Comparison of ENCODE assay signal across 2 cellular contexts in genomic region chr13:79490846-79491245, GRCh38.
TF ChIP-seq lines count a peak whose summit lies in the region.

No MANE protein-coding gene starts in this region.

TF ChIP-seq in SK-N-SH treated with all-trans-retinoic acid at 6 μM for 48 hours, 23 proteins besides CTCF, POLR2A, EP300 and RAD21 (continued from another document):
- TF ChIP-seq TCF4 (CRISPR knock-in tag; IDR thresholded peaks at IDR 0.05; ENCODE audit: borderline replicate concordance) (no peak), ARNTL (CRISPR knock-in tag; IDR thresholded peaks at IDR 0.05; ENCODE audit: borderline replicate concordance, low read depth) (no peak), CREB5 (CRISPR knock-in tag; IDR thresholded peaks at IDR 0.05; ENCODE audit: low read depth) (no peak), PPARA (CRISPR knock-in tag; IDR thresholded peaks at IDR 0.05; ENCODE audit: borderline replicate concordance) (no peak), TOX (CRISPR knock-in tag; IDR thresholded peaks at IDR 0.05; ENCODE audit: borderline replicate concordance) (no peak)
- TF ChIP-seq, protein P1, sequence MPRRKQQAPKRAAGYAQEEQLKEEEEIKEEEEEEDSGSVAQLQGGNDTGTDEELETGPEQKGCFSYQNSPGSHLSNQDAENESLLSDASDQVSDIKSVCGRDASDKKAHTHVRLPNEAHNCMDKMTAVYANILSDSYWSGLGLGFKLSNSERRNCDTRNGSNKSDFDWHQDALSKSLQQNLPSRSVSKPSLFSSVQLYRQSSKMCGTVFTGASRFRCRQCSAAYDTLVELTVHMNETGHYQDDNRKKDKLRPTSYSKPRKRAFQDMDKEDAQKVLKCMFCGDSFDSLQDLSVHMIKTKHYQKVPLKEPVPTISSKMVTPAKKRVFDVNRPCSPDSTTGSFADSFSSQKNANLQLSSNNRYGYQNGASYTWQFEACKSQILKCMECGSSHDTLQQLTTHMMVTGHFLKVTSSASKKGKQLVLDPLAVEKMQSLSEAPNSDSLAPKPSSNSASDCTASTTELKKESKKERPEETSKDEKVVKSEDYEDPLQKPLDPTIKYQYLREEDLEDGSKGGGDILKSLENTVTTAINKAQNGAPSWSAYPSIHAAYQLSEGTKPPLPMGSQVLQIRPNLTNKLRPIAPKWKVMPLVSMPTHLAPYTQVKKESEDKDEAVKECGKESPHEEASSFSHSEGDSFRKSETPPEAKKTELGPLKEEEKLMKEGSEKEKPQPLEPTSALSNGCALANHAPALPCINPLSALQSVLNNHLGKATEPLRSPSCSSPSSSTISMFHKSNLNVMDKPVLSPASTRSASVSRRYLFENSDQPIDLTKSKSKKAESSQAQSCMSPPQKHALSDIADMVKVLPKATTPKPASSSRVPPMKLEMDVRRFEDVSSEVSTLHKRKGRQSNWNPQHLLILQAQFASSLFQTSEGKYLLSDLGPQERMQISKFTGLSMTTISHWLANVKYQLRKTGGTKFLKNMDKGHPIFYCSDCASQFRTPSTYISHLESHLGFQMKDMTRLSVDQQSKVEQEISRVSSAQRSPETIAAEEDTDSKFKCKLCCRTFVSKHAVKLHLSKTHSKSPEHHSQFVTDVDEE (CRISPR knock-in tag; IDR thresholded peaks at IDR 0.05) = no peak
TF ChIP-seq in SK-N-SH treated with all-trans-retinoic acid at 6 μM for 48 hours: peak in this region for 0.

TF ChIP-seq in SK-N-SH, 30 proteins besides CTCF, POLR2A, EP300 and RAD21 (continued from another document):
- no peak for TF ChIP-seq YY1 (IDR thresholded peaks at IDR 0.05; ENCODE audit: low read depth)
